21 cellular contexts compared by ENCODE assay signal in genomic region chr3:180631317-180631716, GRCh38. TPM values are rescaled to one million over a fixed set of nuclear protein-coding genes. Genes with fewer than 3 reads are reported as not detected.
DNase-seq lines count a peak whose midpoint lies in the region; ATAC-seq, FAIRE-seq and TF ChIP-seq lines count a peak whose summit lies in the region.
"Had no signal": no experiment of that assay in that cellular context is flagged by ENCODE, and none has a peak within 500 bp of the region (broad histone marks: within the 10 kb centered on the region; RNA-seq: fewer than 3 reads in every experiment).

No MANE protein-coding gene starts in this region.

- WGBS in H1 (ENCODE audit: extremely low coverage in 1 of 2, insufficient coverage in 1 of 2, insufficient read length in 1 of 2, insufficient replicate concordance in 2 of 2, low coverage in 1 of 2, low lambda C conversion rate in 2 of 2, missing lambda C conversion rate in 1 of 2), 2 experiments: 89% methylated on average over 3 of the region's 3 CpGs; no CpG with 5 or more reads in 1 of the 2 experiments

- TF ChIP-seq CTCF in A673 (conservative IDR thresholded peaks at IDR 0.05; ENCODE audit: low read depth, low read length) (peak; percentile 47), GM10248 (IDR thresholded peaks at IDR 0.05; ENCODE audit: control extremely low read depth, extremely low read depth, low read depth, missing control alignments) (peak; percentile 16), H1 (IDR thresholded peaks at IDR 0.05; ENCODE audit: control extremely low read depth in 1 of 3, insufficient read depth in 1 of 3, low read depth in 1 of 3, low read length in 3 of 3) (peak in 1 of 3 experiments; percentile 21; a peak in 1 of 4 replicates)

- no peaks in the 10 kb centered on the region for H3K23me2 ChIP-seq in H1 (ENCODE audit: low read depth, low read length)

- POLR2A ChIA-PET in A673 (lab: Charles Lee; ENCODE audit: low non-redundant PET): no interaction called here
- POLR2A ChIA-PET in GM10248 (lab: Yijun Ruan, JAX): no interaction called here
- POLR2A ChIA-PET in H1 (lab: Charles Lee; ENCODE audit: partially characterized antibody): no interaction called here

- TF ChIP-seq POLR2A in H1 (IDR thresholded peaks at IDR 0.05; ENCODE audit: control extremely low read depth in 1 of 2, low read depth in 2 of 2, low read length in 2 of 2) (no peak), GM18505 (IDR thresholded peaks at IDR 0.05; ENCODE audit: borderline replicate concordance, extremely low read depth, insufficient read depth, insufficient read length) (no peak)

- H3K14ac ChIP-seq in H1 (ENCODE audit: insufficient read length): no peak overlapping the region

- peaks cover 7% of the 10 kb centered on the region for H3K36me3 Mint-ChIP-seq in T-helper 17 cell (ENCODE audit: low read depth)
- H3K36me3 Mint-ChIP-seq: WTC11 had no signal

- H4K8ac ChIP-seq in H1 (ENCODE audit: extremely low read depth, insufficient read depth, low read length): no peak overlapping the region

- H3K4me1 ChIP-seq in A673 (ENCODE audit: insufficient read depth, low read length, poor library complexity, severe bottlenecking) (no peaks in the 10 kb centered on the region), H1 (replicated peaks in 1 of 4; ENCODE audit: control insufficient read depth in 3 of 4, insufficient read depth in 4 of 4, low read length in 3 of 4) (no peaks in the 10 kb centered on the region)

- no peak overlapping the region for H4K5ac ChIP-seq in H1 (ENCODE audit: insufficient read length, low read depth, low read length)

- no peak overlapping the region for H3K56ac ChIP-seq in H1 (replicated peaks; ENCODE audit: insufficient read length, low read depth, low read length)

- no peaks in the 10 kb centered on the region for H3K36me3 ChIP-seq in A673 (ENCODE audit: insufficient read depth, low read length, poor library complexity, severe bottlenecking)
- H3K36me3 ChIP-seq in H1 (ENCODE audit: control insufficient read depth in 2 of 4, insufficient read depth in 4 of 4, low read length in 3 of 4): no peaks in the 10 kb centered on the region

- H4K91ac ChIP-seq in H1 (replicated peaks; ENCODE audit: insufficient read length, low read length): no peak overlapping the region

- H2AFZ ChIP-seq in H1 (ENCODE audit: low read length): no peak overlapping the region

- H3K27me3 ChIP-seq in A673 (replicated peaks; ENCODE audit: insufficient read depth, low read depth, low read length, poor library complexity): peaks cover 20% of the 10 kb centered on the region
- H3K27me3 ChIP-seq in H1 (replicated peaks in 1 of 4; ENCODE audit: control insufficient read depth in 3 of 4, extremely low read depth in 1 of 4, insufficient read depth in 3 of 4, low read length in 3 of 4): no peaks in the 10 kb centered on the region

- ATAC-seq in HG02981 (IDR thresholded peaks at IDR 0.05; ENCODE audit: unreplicated experiment) (no peak), GM18505 (IDR thresholded peaks at IDR 0.05; ENCODE audit: unreplicated experiment) (no peak), T-helper 17 cell (no peak)
- ATAC-seq: activated CD8-positive, alpha-beta T cell treated with anti-CD3 and anti-CD28 coated beads, Interleukin-2, amount 10 ng/mL, durations not matched to agents 7 days and 5 days; WTC11 had no signal

- DNase-seq in A673 (ENCODE audit: low spot score): peak; percentile 4
- DNase-seq in GM10248 (ENCODE audit: extremely low spot score): no peak
- DNase-seq in NCI-H69 (lab: John Stamatoyannopoulos, UW): peak; percentile 38
- no peak for DNase-seq in H1 (ENCODE audit: low read depth in 1 of 2, low spot score in 2 of 2)
- DNase-seq in stimulated activated CD4-positive, alpha-beta T cell treated with anti-CD3 and anti-CD28 coated beads, Interleukin-15, amount 100 ng/mL, for 24 hours: no peak
- DNase-seq in T-helper 17 cell: no peak
- DNase-seq: activated CD8-positive, alpha-beta T cell treated with anti-CD3 and anti-CD28 coated beads, Interleukin-2, amount 10 ng/mL, durations not matched to agents 7 days and 5 days; AML-193; effector memory CD4-positive, alpha-beta T cell; foreskin melanocyte; KG1; retina; stimulated activated CD4-positive, alpha-beta T cell treated with anti-CD3 and anti-CD28 coated beads, Interleukin-1b, Interleukin-23, amount 100 ng/mL, for 48 hours; T-helper 1 cell had no signal

- peak; percentile 29 to 35 for TF ChIP-seq RAD21 in H1 (IDR thresholded peaks at IDR 0.05 in 1 of 2, conservative IDR thresholded peaks at IDR 0.05 in 1 of 2; ENCODE audit: low read depth in 2 of 2, low read length in 2 of 2)

- H3K18ac ChIP-seq in H1 (ENCODE audit: extremely low read depth, low read length): no peak overlapping the region

- no peak overlapping the region for H3K4ac ChIP-seq in H1 (replicated peaks; ENCODE audit: insufficient read length, low read depth, low read length)

- H3K4me1 Mint-ChIP-seq in T-helper 17 cell: no peaks in the 10 kb centered on the region
- H3K4me1 Mint-ChIP-seq: central memory CD8-positive, alpha-beta T cell; WTC11 had no signal

- H2BK20ac ChIP-seq in H1 (ENCODE audit: low read length): no peak overlapping the region

- H3K27ac ChIP-seq in A673 (ENCODE audit: low read depth, low read length, poor library complexity, severe bottlenecking) (no peak overlapping the region), H1 (ENCODE audit: low read depth, low read length) (no peak overlapping the region)
- H3K27ac ChIP-seq: HL-60, neutrophil, RWPE1 had no signal

- no peak overlapping the region for H2BK5ac ChIP-seq in H1 (ENCODE audit: low read depth, low read length)

- no peaks in the 10 kb centered on the region for H4K20me1 ChIP-seq in H1 (replicated peaks in 1 of 2; ENCODE audit: control insufficient read depth in 1 of 2, insufficient read depth in 2 of 2, low read length in 2 of 2)

- H3K4me3 Mint-ChIP-seq in T-helper 17 cell: no peak overlapping the region
- H3K4me3 Mint-ChIP-seq: activated CD8-positive, alpha-beta T cell treated with anti-CD3 and anti-CD28 coated beads, Interleukin-2, amount 10 ng/mL, durations not matched to agents 7 days and 5 days; central memory CD8-positive, alpha-beta T cell; WTC11 had no signal

- H3K79me2 ChIP-seq in H1 (ENCODE audit: control insufficient read depth in 1 of 2, insufficient read depth in 2 of 2, low read length in 2 of 2): no peaks in the 10 kb centered on the region

- CTCF ChIA-PET in A673 (lab: Charles Lee) (interaction anchor here (0.5 kb wide), 1 partner anchor 308 kb away, joined by 6 read pairs; no protein-coding TSS in a partner anchor), GM10248 (lab: Yijun Ruan, JAX) (interaction anchor here (1.0 to 1.8 kb wide), 3 partner anchors 9 to 22 kb away, joined by 3 to 8 read pairs (median 4); no protein-coding TSS in a partner anchor), H1 (lab: Charles Lee; ENCODE audit: partially characterized antibody) (interaction anchor here (1.0 to 1.3 kb wide), 3 partner anchors 20 to 323 kb away, joined by 3 to 4 read pairs (median 4); no protein-coding TSS in a partner anchor)

- H2BK12ac ChIP-seq in H1 (ENCODE audit: low read depth, low read length): no peak overlapping the region

- H3K9ac ChIP-seq in H1 (replicated peaks in 1 of 4; ENCODE audit: extremely low read depth in 1 of 4, low read depth in 3 of 4, low read length in 3 of 4): no peak overlapping the region

- H3K27ac Mint-ChIP-seq in T-helper 17 cell: no peak overlapping the region
- H3K27ac Mint-ChIP-seq: activated CD8-positive, alpha-beta T cell treated with anti-CD3 and anti-CD28 coated beads, Interleukin-2, amount 10 ng/mL, durations not matched to agents 7 days and 5 days; WTC11 had no signal

- intact Hi-C loops in A673 (cut with micrococcal nuclease; ENCODE audit: unreplicated experiment): no loop called here

- H2BK15ac ChIP-seq in H1 (ENCODE audit: low read length): no peak overlapping the region

- H2BK120ac ChIP-seq in H1 (replicated peaks; ENCODE audit: low read depth, low read length): no peak overlapping the region

- no peak overlapping the region for H3K4me3 ChIP-seq in A673 (ENCODE audit: low read depth, low read length, poor library complexity, severe bottlenecking)
- H3K4me3 ChIP-seq in H1 (ENCODE audit: extremely low read depth in 1 of 4, insufficient read depth in 2 of 4, low read depth in 3 of 4, low read length in 4 of 4): no peak overlapping the region

- no peaks in the 10 kb centered on the region for H3K79me1 ChIP-seq in H1 (ENCODE audit: low read depth, low read length)

- no TSS peak for BruUV-seq in A673 (replicated peaks; lab: Mats Ljungman, UMichigan)

- no peak overlapping the region for H3K23ac ChIP-seq in H1 (ENCODE audit: insufficient read length)

- peaks cover 39% of the 10 kb centered on the region for H3K27me3 Mint-ChIP-seq in T-helper 17 cell

- no peak for TF ChIP-seq EP300 in H1 (IDR thresholded peaks at IDR 0.05; ENCODE audit: borderline replicate concordance in 1 of 2, low read depth in 2 of 2, low read length in 2 of 2)

- FAIRE-seq in H1 (lab: Jason Lieb, UNC): no peak

- no peak overlapping the region for H3K4me2 ChIP-seq in H1 (ENCODE audit: insufficient read depth in 1 of 2, low read depth in 2 of 2, low read length in 2 of 2)

- H2AK5ac ChIP-seq in H1 (ENCODE audit: low read depth, low read length): no peak overlapping the region

- H3K9me3 ChIP-seq in A673 (ENCODE audit: low read depth, low read length, poor library complexity, severe bottlenecking) (no peaks in the 10 kb centered on the region), H1 (ENCODE audit: insufficient read depth in 2 of 2, low read depth in 1 of 2, low read length in 1 of 2) (no peaks in the 10 kb centered on the region), T-helper 17 cell (ENCODE audit: control insufficient read depth, low read length, poor library complexity, severe bottlenecking) (no peaks in the 10 kb centered on the region)
- H3K9me3 ChIP-seq: neutrophil had no signal

RNA-seq across cellular contexts. Expression of gene TTC14, which starts 29.4 kb away (rescaled TPM):
- 30.0 and 38.2 TPM in 2 replicates for total RNA-seq in A673 (2021)
- 19.4 and 22.3 TPM in 2 replicates for total RNA-seq in H1 (2021; fragmentation: NEBNext Ultra II Directional; extraction: Animal tissue kit (Norgen Biotek cat#: 25700))
- polyA plus RNA-seq in H1 (2011; rRNA removed): 9.5 and 10.2 TPM in 2 replicates
- polyA plus RNA-seq in H1 (2011; cell fraction: cytosol; rRNA removed): 18.5 TPM
- polyA plus RNA-seq in H1 (2011; cell fraction: nucleus; rRNA removed): 20.4 TPM
- 8.7 to 18.5 TPM (median 13.9 TPM) in 4 replicates for polyA plus RNA-seq in H1 (2012, experiment 1 of 2)
- 0.92 TPM for polyA plus RNA-seq in H1 (2012, experiment 2 of 2)
- 29.0 TPM for polyA plus RNA-seq in H1 (2013, experiment 1 of 2)
- polyA plus RNA-seq in H1 (2013, experiment 2 of 2): 25.8 TPM
- polyA minus RNA-seq in H1 (2011; rRNA and poly(A)+ RNA removed): 14.3 and 34.0 TPM in 2 replicates
- polyA minus RNA-seq in H1 (2011; cell fraction: cytosol; rRNA and poly(A)+ RNA removed): 19.7 TPM
- 118 TPM for polyA minus RNA-seq in H1 (2011; cell fraction: nucleus; rRNA and poly(A)+ RNA removed)
- 10 to 100 TPM; 71.3 to 82.7 TPM for total RNA-seq in T-helper 17 cell

RNA-seq across cellular contexts. Expression of gene CCDC39, which starts 48.0 kb away (rescaled TPM):
- total RNA-seq in A673 (2021) (not detected in 2 replicates), T-helper 17 cell (not detected)
- 0.34 and 0.80 TPM in 2 replicates for total RNA-seq in H1 (2021; fragmentation: NEBNext Ultra II Directional; extraction: Animal tissue kit (Norgen Biotek cat#: 25700))
- polyA plus RNA-seq in H1 (2011; rRNA removed): 0.12 and 0.24 TPM in 2 replicates
- 0.37 TPM for polyA plus RNA-seq in H1 (2011; cell fraction: cytosol; rRNA removed)
- 0.16 TPM for polyA plus RNA-seq in H1 (2011; cell fraction: nucleus; rRNA removed)
- polyA plus RNA-seq in H1 (2012, experiment 1 of 2): 0.23 to 0.95 TPM (median 0.59 TPM) in 4 replicates
- not detected for polyA plus RNA-seq in H1 (2012, experiment 2 of 2)
- 1.2 TPM for polyA plus RNA-seq in H1 (2013, experiment 1 of 2)
- 0.90 TPM for polyA plus RNA-seq in H1 (2013, experiment 2 of 2)
- polyA minus RNA-seq in H1 (2011; rRNA and poly(A)+ RNA removed): 0.25 and 0.85 TPM in 2 replicates
- 0.51 TPM for polyA minus RNA-seq in H1 (2011; cell fraction: cytosol; rRNA and poly(A)+ RNA removed)
- polyA minus RNA-seq in H1 (2011; cell fraction: nucleus; rRNA and poly(A)+ RNA removed): 0.20 TPM
- total RNA-seq: activated CD8-positive, alpha-beta T cell treated with anti-CD3 and anti-CD28 coated beads, Interleukin-2, amount 10 ng/mL, durations not matched to agents 7 days and 5 days; WTC11 had no signal

Comparison
In these comparisons a context has a peak if more than half of its experiments do, and no peak if none do; other contexts are left out.
1. DNase-seq: peak in A673 (single experiment) and NCI-H69 (single experiment); none in GM10248 (single experiment), H1 (0 of 2), stimulated activated CD4-positive, alpha-beta T cell treated with anti-CD3 and anti-CD28 coated beads, Interleukin-15, amount 100 ng/mL, for 24 hours (single experiment) and T-helper 17 cell (0 of 3).